Comparison of ENCODE assay signal across 2 cellular contexts in the genomic region with DNA sequence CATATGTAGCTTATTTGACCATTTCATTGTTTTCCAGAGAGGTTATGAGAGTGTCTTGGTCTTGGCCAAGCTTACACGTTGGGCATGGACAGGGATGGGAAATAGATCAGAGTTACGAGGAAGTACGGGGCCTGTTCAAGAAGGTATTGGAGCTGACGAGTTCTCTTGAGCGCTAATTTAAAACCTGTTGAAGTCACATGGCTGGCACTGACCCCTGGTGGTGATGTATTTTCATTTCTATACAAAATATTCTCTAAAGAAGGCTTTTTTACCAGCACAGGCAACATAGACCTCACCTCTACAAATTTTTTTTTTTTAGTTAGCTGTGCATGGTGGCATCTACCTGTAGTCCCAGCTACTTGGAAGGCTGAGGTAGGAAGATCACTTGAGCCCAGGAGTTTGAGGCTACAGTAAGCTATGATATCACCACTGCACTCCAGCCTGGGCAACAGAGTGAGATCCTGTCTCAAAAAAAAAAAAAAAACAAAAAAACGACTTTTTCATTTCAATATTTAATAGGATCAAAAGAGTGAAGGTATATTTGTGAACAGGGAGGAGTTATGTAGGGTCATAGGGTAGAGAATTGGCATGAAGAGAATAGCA.
TF ChIP-seq lines count a peak whose summit lies in the region.

No MANE protein-coding gene starts in this region.

TF ChIP-seq in IMR-90, 13 proteins besides CTCF, POLR2A, EP300 and RAD21:
- TF ChIP-seq RCOR1 (IDR thresholded peaks at IDR 0.05; ENCODE audit: insufficient replicate concordance, low read length) = no peak
- TF ChIP-seq CEBPB (IDR thresholded peaks at IDR 0.05; ENCODE audit: low read depth, low read length) = no peak
- TF ChIP-seq MAZ (IDR thresholded peaks at IDR 0.05; ENCODE audit: borderline replicate concordance, low read depth, low read length) = no peak
- no peak for TF ChIP-seq BHLHE40 (IDR thresholded peaks at IDR 0.05; ENCODE audit: low read depth, low read length)
- TF ChIP-seq FOS (IDR thresholded peaks at IDR 0.05; ENCODE audit: low read depth, low read length) = no peak
- TF ChIP-seq USF2 (IDR thresholded peaks at IDR 0.05; ENCODE audit: low read depth, low read length) = 0 out of 2 replicates have a peak, but pooled peaks have one; percentile 13
- TF ChIP-seq CHD1 (IDR thresholded peaks at IDR 0.05; ENCODE audit: low read depth, low read length) = no peak
- no peak for TF ChIP-seq NFE2L2 (IDR thresholded peaks at IDR 0.05; ENCODE audit: low read depth, low read length)
- no peak for TF ChIP-seq RFX5 (IDR thresholded peaks at IDR 0.05; ENCODE audit: low read depth, low read length)
- no peak for TF ChIP-seq MXI1 (IDR thresholded peaks at IDR 0.05; ENCODE audit: borderline replicate concordance, low read depth, low read length)
- no peak for TF ChIP-seq MAFK (IDR thresholded peaks at IDR 0.05; ENCODE audit: low read depth, low read length)
- peak; percentile 78 for TF ChIP-seq SMC3 (IDR thresholded peaks at IDR 0.05; ENCODE audit: low read depth, low read length)
- TF ChIP-seq, protein P1, sequence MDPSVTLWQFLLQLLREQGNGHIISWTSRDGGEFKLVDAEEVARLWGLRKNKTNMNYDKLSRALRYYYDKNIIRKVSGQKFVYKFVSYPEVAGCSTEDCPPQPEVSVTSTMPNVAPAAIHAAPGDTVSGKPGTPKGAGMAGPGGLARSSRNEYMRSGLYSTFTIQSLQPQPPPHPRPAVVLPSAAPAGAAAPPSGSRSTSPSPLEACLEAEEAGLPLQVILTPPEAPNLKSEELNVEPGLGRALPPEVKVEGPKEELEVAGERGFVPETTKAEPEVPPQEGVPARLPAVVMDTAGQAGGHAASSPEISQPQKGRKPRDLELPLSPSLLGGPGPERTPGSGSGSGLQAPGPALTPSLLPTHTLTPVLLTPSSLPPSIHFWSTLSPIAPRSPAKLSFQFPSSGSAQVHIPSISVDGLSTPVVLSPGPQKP (IDR thresholded peaks at IDR 0.05; ENCODE audit: borderline replicate concordance, low read depth, low read length) = no peak

TF ChIP-seq in K562, 482 proteins besides CTCF, POLR2A, EP300 and RAD21:
- TF ChIP-seq, protein P2, sequence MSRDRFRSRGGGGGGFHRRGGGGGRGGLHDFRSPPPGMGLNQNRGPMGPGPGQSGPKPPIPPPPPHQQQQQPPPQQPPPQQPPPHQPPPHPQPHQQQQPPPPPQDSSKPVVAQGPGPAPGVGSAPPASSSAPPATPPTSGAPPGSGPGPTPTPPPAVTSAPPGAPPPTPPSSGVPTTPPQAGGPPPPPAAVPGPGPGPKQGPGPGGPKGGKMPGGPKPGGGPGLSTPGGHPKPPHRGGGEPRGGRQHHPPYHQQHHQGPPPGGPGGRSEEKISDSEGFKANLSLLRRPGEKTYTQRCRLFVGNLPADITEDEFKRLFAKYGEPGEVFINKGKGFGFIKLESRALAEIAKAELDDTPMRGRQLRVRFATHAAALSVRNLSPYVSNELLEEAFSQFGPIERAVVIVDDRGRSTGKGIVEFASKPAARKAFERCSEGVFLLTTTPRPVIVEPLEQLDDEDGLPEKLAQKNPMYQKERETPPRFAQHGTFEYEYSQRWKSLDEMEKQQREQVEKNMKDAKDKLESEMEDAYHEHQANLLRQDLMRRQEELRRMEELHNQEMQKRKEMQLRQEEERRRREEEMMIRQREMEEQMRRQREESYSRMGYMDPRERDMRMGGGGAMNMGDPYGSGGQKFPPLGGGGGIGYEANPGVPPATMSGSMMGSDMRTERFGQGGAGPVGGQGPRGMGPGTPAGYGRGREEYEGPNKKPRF (IDR thresholded peaks at IDR 0.05; ENCODE audit: low read depth, low read length) = no peak
- TF ChIP-seq PPARD (CRISPR knock-in tag; IDR thresholded peaks at IDR 0.05) (no peak), SMC3 (conservative IDR thresholded peaks at IDR 0.05; ENCODE audit: insufficient read depth, low read depth, low read length) (peak; percentile 49), GTF3C2 (IDR thresholded peaks at IDR 0.05; ENCODE audit: borderline replicate concordance, extremely low read depth, insufficient read length) (no peak), SP1 (CRISPR knock-in tag; IDR thresholded peaks at IDR 0.05) (no peak), ZBTB33 (CRISPR knock-in tag; IDR thresholded peaks at IDR 0.05) (peak; percentile 94), PURB (CRISPR knock-in tag; IDR thresholded peaks at IDR 0.05; ENCODE audit: low read depth) (no peak), SRSF7 (optimal IDR thresholded peaks at IDR 0.05; ENCODE audit: low read depth, low read length) (no peak), ZNF121 (CRISPR knock-in tag; conservative IDR thresholded peaks at IDR 0.05) (peak; percentile 89)
- TF ChIP-seq, protein P3, sequence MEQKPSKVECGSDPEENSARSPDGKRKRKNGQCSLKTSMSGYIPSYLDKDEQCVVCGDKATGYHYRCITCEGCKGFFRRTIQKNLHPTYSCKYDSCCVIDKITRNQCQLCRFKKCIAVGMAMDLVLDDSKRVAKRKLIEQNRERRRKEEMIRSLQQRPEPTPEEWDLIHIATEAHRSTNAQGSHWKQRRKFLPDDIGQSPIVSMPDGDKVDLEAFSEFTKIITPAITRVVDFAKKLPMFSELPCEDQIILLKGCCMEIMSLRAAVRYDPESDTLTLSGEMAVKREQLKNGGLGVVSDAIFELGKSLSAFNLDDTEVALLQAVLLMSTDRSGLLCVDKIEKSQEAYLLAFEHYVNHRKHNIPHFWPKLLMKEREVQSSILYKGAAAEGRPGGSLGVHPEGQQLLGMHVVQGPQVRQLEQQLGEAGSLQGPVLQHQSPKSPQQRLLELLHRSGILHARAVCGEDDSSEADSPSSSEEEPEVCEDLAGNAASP (IDR thresholded peaks at IDR 0.05) = no peak
- TF ChIP-seq, protein P4, sequence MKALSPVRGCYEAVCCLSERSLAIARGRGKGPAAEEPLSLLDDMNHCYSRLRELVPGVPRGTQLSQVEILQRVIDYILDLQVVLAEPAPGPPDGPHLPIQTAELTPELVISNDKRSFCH (CRISPR knock-in tag; IDR thresholded peaks at IDR 0.05) = no peak
- TF ChIP-seq, protein P4 (tag; IDR thresholded peaks at IDR 0.05) = no peak
- TF ChIP-seq, protein P5, sequence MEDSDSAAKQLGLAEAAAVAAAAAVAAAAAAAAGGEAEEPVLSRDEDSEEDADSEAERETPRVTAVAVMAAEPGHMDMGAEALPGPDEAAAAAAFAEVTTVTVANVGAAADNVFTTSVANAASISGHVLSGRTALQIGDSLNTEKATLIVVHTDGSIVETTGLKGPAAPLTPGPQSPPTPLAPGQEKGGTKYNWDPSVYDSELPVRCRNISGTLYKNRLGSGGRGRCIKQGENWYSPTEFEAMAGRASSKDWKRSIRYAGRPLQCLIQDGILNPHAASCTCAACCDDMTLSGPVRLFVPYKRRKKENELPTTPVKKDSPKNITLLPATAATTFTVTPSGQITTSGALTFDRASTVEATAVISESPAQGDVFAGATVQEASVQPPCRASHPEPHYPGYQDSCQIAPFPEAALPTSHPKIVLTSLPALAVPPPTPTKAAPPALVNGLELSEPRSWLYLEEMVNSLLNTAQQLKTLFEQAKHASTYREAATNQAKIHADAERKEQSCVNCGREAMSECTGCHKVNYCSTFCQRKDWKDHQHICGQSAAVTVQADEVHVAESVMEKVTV (CRISPR knock-in tag; IDR thresholded peaks at IDR 0.05) = 0 out of 2 replicates have a peak, but pooled peaks have one; percentile 45
- TF ChIP-seq, protein P6, sequence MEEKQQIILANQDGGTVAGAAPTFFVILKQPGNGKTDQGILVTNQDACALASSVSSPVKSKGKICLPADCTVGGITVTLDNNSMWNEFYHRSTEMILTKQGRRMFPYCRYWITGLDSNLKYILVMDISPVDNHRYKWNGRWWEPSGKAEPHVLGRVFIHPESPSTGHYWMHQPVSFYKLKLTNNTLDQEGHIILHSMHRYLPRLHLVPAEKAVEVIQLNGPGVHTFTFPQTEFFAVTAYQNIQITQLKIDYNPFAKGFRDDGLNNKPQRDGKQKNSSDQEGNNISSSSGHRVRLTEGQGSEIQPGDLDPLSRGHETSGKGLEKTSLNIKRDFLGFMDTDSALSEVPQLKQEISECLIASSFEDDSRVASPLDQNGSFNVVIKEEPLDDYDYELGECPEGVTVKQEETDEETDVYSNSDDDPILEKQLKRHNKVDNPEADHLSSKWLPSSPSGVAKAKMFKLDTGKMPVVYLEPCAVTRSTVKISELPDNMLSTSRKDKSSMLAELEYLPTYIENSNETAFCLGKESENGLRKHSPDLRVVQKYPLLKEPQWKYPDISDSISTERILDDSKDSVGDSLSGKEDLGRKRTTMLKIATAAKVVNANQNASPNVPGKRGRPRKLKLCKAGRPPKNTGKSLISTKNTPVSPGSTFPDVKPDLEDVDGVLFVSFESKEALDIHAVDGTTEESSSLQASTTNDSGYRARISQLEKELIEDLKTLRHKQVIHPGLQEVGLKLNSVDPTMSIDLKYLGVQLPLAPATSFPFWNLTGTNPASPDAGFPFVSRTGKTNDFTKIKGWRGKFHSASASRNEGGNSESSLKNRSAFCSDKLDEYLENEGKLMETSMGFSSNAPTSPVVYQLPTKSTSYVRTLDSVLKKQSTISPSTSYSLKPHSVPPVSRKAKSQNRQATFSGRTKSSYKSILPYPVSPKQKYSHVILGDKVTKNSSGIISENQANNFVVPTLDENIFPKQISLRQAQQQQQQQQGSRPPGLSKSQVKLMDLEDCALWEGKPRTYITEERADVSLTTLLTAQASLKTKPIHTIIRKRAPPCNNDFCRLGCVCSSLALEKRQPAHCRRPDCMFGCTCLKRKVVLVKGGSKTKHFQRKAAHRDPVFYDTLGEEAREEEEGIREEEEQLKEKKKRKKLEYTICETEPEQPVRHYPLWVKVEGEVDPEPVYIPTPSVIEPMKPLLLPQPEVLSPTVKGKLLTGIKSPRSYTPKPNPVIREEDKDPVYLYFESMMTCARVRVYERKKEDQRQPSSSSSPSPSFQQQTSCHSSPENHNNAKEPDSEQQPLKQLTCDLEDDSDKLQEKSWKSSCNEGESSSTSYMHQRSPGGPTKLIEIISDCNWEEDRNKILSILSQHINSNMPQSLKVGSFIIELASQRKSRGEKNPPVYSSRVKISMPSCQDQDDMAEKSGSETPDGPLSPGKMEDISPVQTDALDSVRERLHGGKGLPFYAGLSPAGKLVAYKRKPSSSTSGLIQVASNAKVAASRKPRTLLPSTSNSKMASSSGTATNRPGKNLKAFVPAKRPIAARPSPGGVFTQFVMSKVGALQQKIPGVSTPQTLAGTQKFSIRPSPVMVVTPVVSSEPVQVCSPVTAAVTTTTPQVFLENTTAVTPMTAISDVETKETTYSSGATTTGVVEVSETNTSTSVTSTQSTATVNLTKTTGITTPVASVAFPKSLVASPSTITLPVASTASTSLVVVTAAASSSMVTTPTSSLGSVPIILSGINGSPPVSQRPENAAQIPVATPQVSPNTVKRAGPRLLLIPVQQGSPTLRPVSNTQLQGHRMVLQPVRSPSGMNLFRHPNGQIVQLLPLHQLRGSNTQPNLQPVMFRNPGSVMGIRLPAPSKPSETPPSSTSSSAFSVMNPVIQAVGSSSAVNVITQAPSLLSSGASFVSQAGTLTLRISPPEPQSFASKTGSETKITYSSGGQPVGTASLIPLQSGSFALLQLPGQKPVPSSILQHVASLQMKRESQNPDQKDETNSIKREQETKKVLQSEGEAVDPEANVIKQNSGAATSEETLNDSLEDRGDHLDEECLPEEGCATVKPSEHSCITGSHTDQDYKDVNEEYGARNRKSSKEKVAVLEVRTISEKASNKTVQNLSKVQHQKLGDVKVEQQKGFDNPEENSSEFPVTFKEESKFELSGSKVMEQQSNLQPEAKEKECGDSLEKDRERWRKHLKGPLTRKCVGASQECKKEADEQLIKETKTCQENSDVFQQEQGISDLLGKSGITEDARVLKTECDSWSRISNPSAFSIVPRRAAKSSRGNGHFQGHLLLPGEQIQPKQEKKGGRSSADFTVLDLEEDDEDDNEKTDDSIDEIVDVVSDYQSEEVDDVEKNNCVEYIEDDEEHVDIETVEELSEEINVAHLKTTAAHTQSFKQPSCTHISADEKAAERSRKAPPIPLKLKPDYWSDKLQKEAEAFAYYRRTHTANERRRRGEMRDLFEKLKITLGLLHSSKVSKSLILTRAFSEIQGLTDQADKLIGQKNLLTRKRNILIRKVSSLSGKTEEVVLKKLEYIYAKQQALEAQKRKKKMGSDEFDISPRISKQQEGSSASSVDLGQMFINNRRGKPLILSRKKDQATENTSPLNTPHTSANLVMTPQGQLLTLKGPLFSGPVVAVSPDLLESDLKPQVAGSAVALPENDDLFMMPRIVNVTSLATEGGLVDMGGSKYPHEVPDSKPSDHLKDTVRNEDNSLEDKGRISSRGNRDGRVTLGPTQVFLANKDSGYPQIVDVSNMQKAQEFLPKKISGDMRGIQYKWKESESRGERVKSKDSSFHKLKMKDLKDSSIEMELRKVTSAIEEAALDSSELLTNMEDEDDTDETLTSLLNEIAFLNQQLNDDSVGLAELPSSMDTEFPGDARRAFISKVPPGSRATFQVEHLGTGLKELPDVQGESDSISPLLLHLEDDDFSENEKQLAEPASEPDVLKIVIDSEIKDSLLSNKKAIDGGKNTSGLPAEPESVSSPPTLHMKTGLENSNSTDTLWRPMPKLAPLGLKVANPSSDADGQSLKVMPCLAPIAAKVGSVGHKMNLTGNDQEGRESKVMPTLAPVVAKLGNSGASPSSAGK (IDR thresholded peaks at IDR 0.05) = no peak
